8 cellular contexts compared by ENCODE assay signal in the genomic region with DNA sequence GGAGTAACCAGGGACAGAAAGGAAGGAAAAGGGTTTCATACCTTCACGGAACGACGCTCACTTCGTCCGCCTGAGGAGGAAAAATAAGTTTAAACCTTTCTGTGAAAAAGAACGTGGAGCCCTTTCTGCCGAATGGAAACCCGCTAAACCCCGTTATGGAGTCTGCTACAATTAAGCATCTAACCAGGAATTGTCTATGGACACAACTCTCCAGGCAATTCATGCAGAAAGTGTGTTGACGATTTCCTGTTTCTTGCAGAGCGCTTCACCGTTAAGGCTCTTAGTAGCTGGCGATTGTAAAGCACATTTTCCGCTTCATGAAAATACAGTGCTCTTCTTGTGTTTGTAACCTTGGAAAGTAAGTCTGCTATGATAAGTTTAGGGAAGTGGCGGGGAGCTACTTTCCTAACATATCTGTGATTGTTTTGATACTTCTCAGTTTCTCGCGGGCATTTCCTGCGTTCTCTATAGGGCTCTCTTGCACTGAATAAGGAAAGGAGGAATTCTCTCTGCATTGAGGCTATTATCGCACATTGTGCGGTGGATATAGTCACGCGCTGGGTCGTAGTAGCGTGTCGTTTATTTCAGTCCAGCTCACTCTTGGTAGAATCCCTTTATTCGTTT. TPM values are rescaled to one million over a fixed set of nuclear protein-coding genes. Genes with fewer than 3 reads are reported as not detected.
DNase-seq lines count a peak whose midpoint lies in the region; ATAC-seq and TF ChIP-seq lines count a peak whose summit lies in the region.

No MANE protein-coding gene starts in this region.

- H3K4me3 ChIP-seq in GM23248 (peak overlapping the region; percentile 99), Panc1 (ENCODE audit: low read depth in 2 of 2, low read length in 2 of 2) (peak overlapping the region; percentile 98 to 100), fibroblast of pulmonary artery (replicated peaks; ENCODE audit: low read depth, low read length) (peak overlapping the region; percentile 90), trophoblast cell (ENCODE audit: low read depth, low read length) (peak overlapping the region; percentile 89)

- H2AK5ac ChIP-seq in trophoblast cell (ENCODE audit: low read length), result no peak overlapping the region

- H3K9ac ChIP-seq in GM23248 (peak overlapping the region; percentile 94), trophoblast cell (ENCODE audit: low read length) (peak overlapping the region; percentile 96)

- H3K36me3 ChIP-seq in GM23248 (ENCODE audit: low read depth) (peaks cover 22% of the 10 kb centered on the region), Panc1 (ENCODE audit: control insufficient read depth, insufficient read depth, low read length) (peaks cover 33% of the 10 kb centered on the region), trophoblast cell (ENCODE audit: control insufficient read depth in 1 of 2, insufficient read depth in 2 of 2, low read length in 2 of 2) (peaks cover 0 to 4% of the 10 kb centered on the region in 2 experiments)

- CTCF ChIA-PET in Panc1 (lab: Charles Lee), result interaction anchor here (0.6 kb wide), 1 partner anchor 24 kb away, joined by 3 read pairs; no protein-coding TSS in a partner anchor

- 1 to 2% methylated on average over 26 of the region's 26 CpGs for WGBS in GM23248 (ENCODE audit: low coverage in 1 of 2, low lambda C conversion rate in 2 of 2, missing lambda C conversion rate in 2 of 2), 2 experiments
- WGBS in trophoblast cell (ENCODE audit: extremely low coverage, insufficient coverage, insufficient read length), result no CpG with 5 or more reads among the region's 26 CpGs

- H3K79me2 ChIP-seq in GM23248 (ENCODE audit: insufficient read depth) (peaks cover 95% of the 10 kb centered on the region), trophoblast cell (ENCODE audit: control insufficient read depth, insufficient read depth, low read length, poor library complexity) (peaks cover 7% of the 10 kb centered on the region)

- H4K20me1 ChIP-seq in GM23248 (ENCODE audit: insufficient read depth), result no peaks in the 10 kb centered on the region

- BruUV-seq in Panc1 (replicated peaks; lab: Mats Ljungman, UMichigan), result TSS peak; percentile 81

- ATAC-seq in Panc1 (peak; percentile 10; the same call in 1 of the 2 replicates), GM21381 (IDR thresholded peaks at IDR 0.05; ENCODE audit: unreplicated experiment) (no peak)

- H3K27me3 ChIP-seq in GM23248 (replicated peaks; ENCODE audit: insufficient read depth) (no peaks in the 10 kb centered on the region), Panc1 (ENCODE audit: control insufficient read depth, insufficient read depth, low read length) (no peaks in the 10 kb centered on the region), trophoblast cell (ENCODE audit: insufficient read depth, low read length) (no peaks in the 10 kb centered on the region)

- no peak for TF ChIP-seq CTCF in Panc1 (IDR thresholded peaks at IDR 0.05)
- TF ChIP-seq CTCF in fibroblast of pulmonary artery (IDR thresholded peaks at IDR 0.05; ENCODE audit: low read length, missing control alignments), result no peak

- in situ Hi-C loops in GM23248 (cut with MboI), result no loop called here
- in situ Hi-C loops in Panc1 (cut with HindIII; ENCODE audit: low pct_unique_long_range_greater_than_20kb, low sequenced_read_pairs), result no loop called here

- no peak overlapping the region for H3K18ac ChIP-seq in trophoblast cell (ENCODE audit: low read length)

- peak overlapping the region; percentile 47 for H4K12ac ChIP-seq in trophoblast cell (ENCODE audit: low read depth, low read length)

- H3K4ac ChIP-seq in trophoblast cell (ENCODE audit: low read depth, low read length), result peak overlapping the region; percentile 34

- H3K4me1 ChIP-seq in GM23248 (ENCODE audit: insufficient read depth), result peaks cover 27% of the 10 kb centered on the region
- H3K4me1 ChIP-seq in Panc1 (ENCODE audit: control insufficient read depth, insufficient read depth, low read length), result peaks cover 9% of the 10 kb centered on the region
- peaks cover 0 to 3% of the 10 kb centered on the region in 2 experiments for H3K4me1 ChIP-seq in trophoblast cell (ENCODE audit: control insufficient read depth in 1 of 2, insufficient read depth in 2 of 2, low read length in 2 of 2)

- H2AFZ ChIP-seq in GM23248, result peak overlapping the region; percentile 95
- H2AFZ ChIP-seq in trophoblast cell (ENCODE audit: insufficient read depth, low read length, poor library complexity), result peak overlapping the region; percentile 66

- H2BK5ac ChIP-seq in trophoblast cell (ENCODE audit: low read depth, low read length, poor library complexity), result no peak overlapping the region

- no peak overlapping the region for H3K23ac ChIP-seq in trophoblast cell (ENCODE audit: low read length)

- peak overlapping the region; percentile 42 for H3K14ac ChIP-seq in trophoblast cell (ENCODE audit: low read length)

- POLR2A ChIA-PET in Panc1 (lab: Charles Lee), result interaction anchor here (0.7 kb wide), 1 partner anchor 11 kb away, joined by 7 read pairs; no protein-coding TSS in a partner anchor

- H3K9me2 ChIP-seq in GM23248 (ENCODE audit: insufficient read depth), result no peaks in the 10 kb centered on the region

- H3K9me3 ChIP-seq in GM23248 (ENCODE audit: low read depth), result no peaks in the 10 kb centered on the region
- no peaks in the 10 kb centered on the region for H3K9me3 ChIP-seq in Panc1 (ENCODE audit: control insufficient read depth, insufficient read depth, low read depth, low read length)
- H3K9me3 ChIP-seq in trophoblast cell (ENCODE audit: insufficient read depth, low read depth, low read length), result peaks cover 3% of the 10 kb centered on the region

- H4K8ac ChIP-seq in trophoblast cell (ENCODE audit: low read depth, low read length), result peak overlapping the region; percentile 88

- no peak overlapping the region for H2BK12ac ChIP-seq in trophoblast cell (ENCODE audit: low read length)

- intact Hi-C loops in Panc1 (cut with micrococcal nuclease; ENCODE audit: unreplicated experiment), result no loop called here

- peaks cover 20% of the 10 kb centered on the region; the same call in 1 of the 2 replicates for H3F3A ChIP-seq in GM23248 (ENCODE audit: insufficient read depth)

- H3K4me2 ChIP-seq in GM23248 (ENCODE audit: unreplicated experiment) (peak overlapping the region; percentile 89), trophoblast cell (ENCODE audit: low read length) (peak overlapping the region; percentile 84)

- H3K79me1 ChIP-seq in trophoblast cell (ENCODE audit: low read length), result peaks cover 7% of the 10 kb centered on the region

- H2BK120ac ChIP-seq in trophoblast cell (ENCODE audit: insufficient read depth, low read length, poor library complexity), result no peak overlapping the region

- peak overlapping the region; percentile 90 for H3K27ac ChIP-seq in GM23248
- peak overlapping the region; percentile 97 for H3K27ac ChIP-seq in Panc1 (ENCODE audit: low read length)
- peak overlapping the region; percentile 40 for H3K27ac ChIP-seq in trophoblast cell (ENCODE audit: low read depth, low read length)

- H4K91ac ChIP-seq in trophoblast cell (ENCODE audit: low read depth, low read length), result no peak overlapping the region

- peak; percentile 31 for DNase-seq in EH (ENCODE audit: low read depth)
- DNase-seq in GM23248, result peak; percentile 61
- no peak for DNase-seq in Panc1 (ENCODE audit: low read depth, low spot score)
- DNase-seq in fibroblast of pulmonary artery (ENCODE audit: low read depth), result peak; percentile 10
- DNase-seq in trophoblast cell, result no peak
- no peak for DNase-seq in DMS153 treated with DMSO at 0.1 percent for 48 hours (lab: John Stamatoyannopoulos, UW; ENCODE audit: unreplicated experiment)
- DNase-seq in activated T-cell treated with anti-CD3 and anti-CD28 coated beads for 4 hours, result no peak

RNA-seq across cellular contexts. Expression of a gene that starts 0.7 kb away (rescaled TPM):
- 32.2 and 41.8 TPM in 2 replicates for total RNA-seq in GM23248 (2014; rRNA removed; shearing (Covaris generic))
- 39.1 and 41.2 TPM in 2 replicates for polyA plus RNA-seq in GM23248 (2016; fragmentation: Nextera tagmentation; extraction: Ambion mirVana)
- 50.7 TPM for total RNA-seq in Panc1 (2021; ENCODE audit: unreplicated experiment)
- polyA plus RNA-seq in Panc1 (2012; ENCODE audit: insufficient read length), result 19.2 TPM
- 30.1 and 30.7 TPM in 2 replicates for polyA plus RNA-seq in trophoblast cell (2013)

Comparison
In these comparisons a context has a peak if more than half of its experiments do, and no peak if none do; other contexts are left out.
1. DNase-seq: peak in EH (single experiment), GM23248 (single experiment) and fibroblast of pulmonary artery (single experiment); none in Panc1 (single experiment), trophoblast cell (0 of 2), DMS153 treated with DMSO at 0.1 percent for 48 hours (single experiment) and activated T-cell treated with anti-CD3 and anti-CD28 coated beads for 4 hours (single experiment).
2. H3K27ac ChIP-seq: peak in every context shown above with its lines; median percentile 97 in Panc1; 90 in GM23248; 40 in trophoblast cell.
3. Peak in every context shown above with its lines, with median percentiles within 50 percentile points of each other: H3K4me3 ChIP-seq.